ENCODE assay signal across 2 cellular contexts in genomic region chr5:56664025-56664424, GRCh38.
TF ChIP-seq lines count a peak whose summit lies in the region.

No MANE protein-coding gene starts in this region.

TF ChIP-seq in HepG2, 621 proteins besides CTCF, POLR2A, EP300 and RAD21:
- TF ChIP-seq DRAP1 (CRISPR knock-in tag; IDR thresholded peaks at IDR 0.05) (no peak), MAFK (conservative IDR thresholded peaks at IDR 0.05 in 1 of 2, IDR thresholded peaks at IDR 0.05 in 1 of 2; ENCODE audit: low read length in 2 of 2) (peak; percentile 51 to 59; a peak in 3 of 4 replicates)
TF ChIP-seq in HepG2: peak in this region for 1.

TF ChIP-seq in K562, 482 proteins besides CTCF, POLR2A, EP300 and RAD21:
- TF ChIP-seq MAFF (IDR thresholded peaks at IDR 0.05; ENCODE audit: low read length), result peak; percentile 27; the same call in 1 of the 2 replicates
- no peak for TF ChIP-seq TCF3 (CRISPR knock-in tag; IDR thresholded peaks at IDR 0.05)
- TF ChIP-seq RUNX1 (IDR thresholded peaks at IDR 0.05; ENCODE audit: low read depth), result no peak
- TF ChIP-seq MAFG (tag; conservative IDR thresholded peaks at IDR 0.05), result peak; percentile 29
- no peak for TF ChIP-seq ZNF592 (IDR thresholded peaks at IDR 0.05)
- no peak for TF ChIP-seq BDP1 (IDR thresholded peaks at IDR 0.05; ENCODE audit: insufficient read depth, insufficient read length)
- peak; percentile 63 for TF ChIP-seq ZNF316 (IDR thresholded peaks at IDR 0.05)
- no peak for TF ChIP-seq ZNF277 (CRISPR knock-in tag; IDR thresholded peaks at IDR 0.05; ENCODE audit: borderline replicate concordance)
